ENCODE assay signal across 17 cellular contexts in genomic region chr5:178378527-178379484, GRCh38.
"Had no signal": no experiment of that assay in that cellular context is flagged by ENCODE, and none has a peak within 500 bp of the region (broad histone marks: within the 10 kb centered on the region; RNA-seq: fewer than 3 reads in every experiment).

No MANE protein-coding gene starts in this region.

- H3K36me3 ChIP-seq: adrenal gland, cardiac muscle cell, left ventricle myocardium inferior, sigmoid colon, tibial artery had no signal

- H3K36me3 Mint-ChIP-seq: activated naive CD4-positive, alpha-beta T cell treated with anti-CD3 and anti-CD28 coated beads, Interleukin-2, amount 50 U/mL, for 24 hours; naive thymus-derived CD8-positive, alpha-beta T cell; stimulated activated effector memory CD8-positive, alpha-beta T cell treated with anti-CD3 and anti-CD28 coated beads, Interleukin-12 subunit alpha, Interleukin-12 subunit beta, amount 100 ng/mL, for 72 hours had no signal

- H3K27me3 Mint-ChIP-seq: activated naive CD4-positive, alpha-beta T cell treated with anti-CD3 and anti-CD28 coated beads, Interleukin-2, amount 50 U/mL, for 24 hours had no signal

- FAIRE-seq: keratinocyte, urothelium cell line had no signal

- H3K4me1 ChIP-seq: adrenal gland, tibial artery had no signal

- ATAC-seq: activated T-helper 17 cell treated with anti-CD3 and anti-CD28 coated beads, Interleukin-2, amount 50 U/mL, for 72 hours; naive thymus-derived CD8-positive, alpha-beta T cell; stimulated activated effector memory CD8-positive, alpha-beta T cell treated with anti-CD3 and anti-CD28 coated beads, Interleukin-12 subunit alpha, Interleukin-12 subunit beta, amount 100 ng/mL, for 72 hours had no signal

- H3K9me3 ChIP-seq: adrenal gland, left ventricle myocardium inferior, sigmoid colon, tibial artery had no signal

- H3K27ac ChIP-seq: adrenal gland, cardiac muscle cell, dorsolateral prefrontal cortex, left ventricle myocardium inferior, sigmoid colon, tibial artery had no signal

- H3K27me3 ChIP-seq: adrenal gland, cardiac muscle cell, dorsolateral prefrontal cortex had no signal

- H3K27ac Mint-ChIP-seq: activated naive CD4-positive, alpha-beta T cell treated with anti-CD3 and anti-CD28 coated beads, Interleukin-2, amount 50 U/mL, for 24 hours; activated T-helper 17 cell treated with anti-CD3 and anti-CD28 coated beads, Interleukin-2, amount 50 U/mL, for 72 hours; endodermal cell; stimulated activated effector memory CD8-positive, alpha-beta T cell treated with anti-CD3 and anti-CD28 coated beads, Interleukin-12 subunit alpha, Interleukin-12 subunit beta, amount 100 ng/mL, for 72 hours had no signal

- H3K9me3 Mint-ChIP-seq: activated naive CD4-positive, alpha-beta T cell treated with anti-CD3 and anti-CD28 coated beads, Interleukin-2, amount 50 U/mL, for 24 hours; activated T-helper 17 cell treated with anti-CD3 and anti-CD28 coated beads, Interleukin-2, amount 50 U/mL, for 72 hours; endodermal cell; naive thymus-derived CD8-positive, alpha-beta T cell; stimulated activated effector memory CD8-positive, alpha-beta T cell treated with anti-CD3 and anti-CD28 coated beads, Interleukin-12 subunit alpha, Interleukin-12 subunit beta, amount 100 ng/mL, for 72 hours had no signal

- DNase-seq: activated CD4-positive, alpha-beta T cell treated with anti-CD3 and anti-CD28 coated beads, Interleukin-2, amount 50 U/mL, for 1 hour; adrenal gland; dorsolateral prefrontal cortex; endodermal cell; hippocampal formation; left ventricle myocardium inferior; naive thymus-derived CD8-positive, alpha-beta T cell; sigmoid colon; stimulated activated CD4-positive, alpha-beta T cell treated with anti-CD3 and anti-CD28 coated beads, Interleukin-12 subunit alpha, Interleukin-12 subunit beta, amount 100 ng/mL, for 4 hours; stimulated activated CD4-positive, alpha-beta T cell treated with anti-CD3 and anti-CD28 coated beads, Interleukin-2, amount 100 ng/mL, for 24 hours; tibial artery had no signal

- H3K4me3 ChIP-seq: adrenal gland, cardiac muscle cell, dorsolateral prefrontal cortex, left ventricle myocardium inferior, sigmoid colon, tibial artery had no signal

- H3K4me3 Mint-ChIP-seq: activated naive CD4-positive, alpha-beta T cell treated with anti-CD3 and anti-CD28 coated beads, Interleukin-2, amount 50 U/mL, for 24 hours; activated T-helper 17 cell treated with anti-CD3 and anti-CD28 coated beads, Interleukin-2, amount 50 U/mL, for 72 hours; endodermal cell; naive thymus-derived CD8-positive, alpha-beta T cell; stimulated activated effector memory CD8-positive, alpha-beta T cell treated with anti-CD3 and anti-CD28 coated beads, Interleukin-12 subunit alpha, Interleukin-12 subunit beta, amount 100 ng/mL, for 72 hours had no signal

- H3K4me1 Mint-ChIP-seq: activated naive CD4-positive, alpha-beta T cell treated with anti-CD3 and anti-CD28 coated beads, Interleukin-2, amount 50 U/mL, for 24 hours; activated T-helper 17 cell treated with anti-CD3 and anti-CD28 coated beads, Interleukin-2, amount 50 U/mL, for 72 hours; stimulated activated effector memory CD8-positive, alpha-beta T cell treated with anti-CD3 and anti-CD28 coated beads, Interleukin-12 subunit alpha, Interleukin-12 subunit beta, amount 100 ng/mL, for 72 hours had no signal
